ENCODE assay signal across 1 cellular context in genomic region chr1:204571631-204572030, GRCh38.
TF ChIP-seq lines count a peak whose summit lies in the region.

No MANE protein-coding gene starts in this region.

TF ChIP-seq in HepG2, 621 proteins besides CTCF, POLR2A, EP300 and RAD21:
- TF ChIP-seq, protein P1, sequence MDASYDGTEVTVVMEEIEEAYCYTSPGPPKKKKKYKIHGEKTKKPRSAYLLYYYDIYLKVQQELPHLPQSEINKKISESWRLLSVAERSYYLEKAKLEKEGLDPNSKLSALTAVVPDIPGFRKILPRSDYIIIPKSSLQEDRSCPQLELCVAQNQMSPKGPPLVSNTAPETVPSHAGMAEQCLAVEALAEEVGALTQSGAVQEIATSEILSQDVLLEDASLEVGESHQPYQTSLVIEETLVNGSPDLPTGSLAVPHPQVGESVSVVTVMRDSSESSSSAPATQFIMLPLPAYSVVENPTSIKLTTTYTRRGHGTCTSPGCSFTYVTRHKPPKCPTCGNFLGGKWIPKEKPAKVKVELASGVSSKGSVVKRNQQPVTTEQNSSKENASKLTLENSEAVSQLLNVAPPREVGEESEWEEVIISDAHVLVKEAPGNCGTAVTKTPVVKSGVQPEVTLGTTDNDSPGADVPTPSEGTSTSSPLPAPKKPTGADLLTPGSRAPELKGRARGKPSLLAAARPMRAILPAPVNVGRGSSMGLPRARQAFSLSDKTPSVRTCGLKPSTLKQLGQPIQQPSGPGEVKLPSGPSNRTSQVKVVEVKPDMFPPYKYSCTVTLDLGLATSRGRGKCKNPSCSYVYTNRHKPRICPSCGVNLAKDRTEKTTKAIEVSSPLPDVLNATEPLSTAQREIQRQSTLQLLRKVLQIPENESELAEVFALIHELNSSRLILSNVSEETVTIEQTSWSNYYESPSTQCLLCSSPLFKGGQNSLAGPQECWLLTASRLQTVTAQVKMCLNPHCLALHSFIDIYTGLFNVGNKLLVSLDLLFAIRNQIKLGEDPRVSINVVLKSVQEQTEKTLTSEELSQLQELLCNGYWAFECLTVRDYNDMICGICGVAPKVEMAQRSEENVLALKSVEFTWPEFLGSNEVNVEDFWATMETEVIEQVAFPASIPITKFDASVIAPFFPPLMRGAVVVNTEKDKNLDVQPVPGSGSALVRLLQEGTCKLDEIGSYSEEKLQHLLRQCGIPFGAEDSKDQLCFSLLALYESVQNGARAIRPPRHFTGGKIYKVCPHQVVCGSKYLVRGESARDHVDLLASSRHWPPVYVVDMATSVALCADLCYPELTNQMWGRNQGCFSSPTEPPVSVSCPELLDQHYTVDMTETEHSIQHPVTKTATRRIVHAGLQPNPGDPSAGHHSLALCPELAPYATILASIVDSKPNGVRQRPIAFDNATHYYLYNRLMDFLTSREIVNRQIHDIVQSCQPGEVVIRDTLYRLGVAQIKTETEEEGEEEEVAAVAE (CRISPR knock-in tag; IDR thresholded peaks at IDR 0.05; ENCODE audit: borderline replicate concordance): no peak
- no peak for TF ChIP-seq REPIN1 (CRISPR knock-in tag; IDR thresholded peaks at IDR 0.05; ENCODE audit: borderline replicate concordance, low read depth)
- no peak for TF ChIP-seq ZNF337 (CRISPR knock-in tag; IDR thresholded peaks at IDR 0.05; ENCODE audit: borderline replicate concordance, low read depth)
- no peak for TF ChIP-seq NFYB (CRISPR knock-in tag; IDR thresholded peaks at IDR 0.05)
- TF ChIP-seq ZSCAN21 (CRISPR knock-in tag; IDR thresholded peaks at IDR 0.05; ENCODE audit: borderline replicate concordance): no peak
- TF ChIP-seq PITX1 (CRISPR knock-in tag; IDR thresholded peaks at IDR 0.05): no peak
- no peak for TF ChIP-seq MAX (IDR thresholded peaks at IDR 0.05)
- TF ChIP-seq GABPB1 (CRISPR knock-in tag; IDR thresholded peaks at IDR 0.05): no peak
- TF ChIP-seq ZNF484 (CRISPR knock-in tag; IDR thresholded peaks at IDR 0.05; ENCODE audit: borderline replicate concordance, low read depth): no peak
- no peak for TF ChIP-seq CBX2 (IDR thresholded peaks at IDR 0.05; ENCODE audit: low read depth, low read length)
- no peak for TF ChIP-seq CBX2 (CRISPR knock-in tag; IDR thresholded peaks at IDR 0.05; ENCODE audit: low read depth)
- TF ChIP-seq ZNF704 (CRISPR knock-in tag; IDR thresholded peaks at IDR 0.05; ENCODE audit: borderline replicate concordance): no peak
- TF ChIP-seq ZNF354B (CRISPR knock-in tag; IDR thresholded peaks at IDR 0.05): no peak
- TF ChIP-seq RFX1 (IDR thresholded peaks at IDR 0.05): no peak
- TF ChIP-seq ETV6 (CRISPR knock-in tag; conservative IDR thresholded peaks at IDR 0.05): no peak
- TF ChIP-seq MIER2 (CRISPR knock-in tag; IDR thresholded peaks at IDR 0.05): no peak
- no peak for TF ChIP-seq ZFP36 (IDR thresholded peaks at IDR 0.05; ENCODE audit: borderline replicate concordance, low read depth, low read length, partially characterized antibody)
- TF ChIP-seq JUN (CRISPR knock-in tag; IDR thresholded peaks at IDR 0.05): no peak
- TF ChIP-seq IKZF1 (IDR thresholded peaks at IDR 0.05): no peak
- no peak for TF ChIP-seq ZFYVE20 (CRISPR knock-in tag; IDR thresholded peaks at IDR 0.05; ENCODE audit: borderline replicate concordance, low read depth)
